In the genomic region with DNA sequence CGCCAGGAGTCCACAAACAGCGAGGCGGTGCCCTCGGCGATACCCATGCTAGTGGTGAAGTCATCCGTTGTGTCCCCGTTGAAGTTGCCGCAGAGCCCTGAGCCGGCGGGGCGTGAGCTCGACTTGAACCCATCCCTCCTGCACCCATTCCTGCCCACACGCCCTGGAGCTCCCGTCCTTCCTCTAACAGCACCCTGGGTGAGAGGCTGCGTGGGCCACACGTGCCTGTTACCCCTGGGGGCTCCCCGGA, we compare ENCODE assay signal across 30 cellular contexts. TPM values are rescaled to one million over a fixed set of nuclear protein-coding genes. Genes with fewer than 3 reads are reported as not detected.
"Had no signal": no experiment of that assay in that cellular context is flagged by ENCODE, and none has a peak within 500 bp of the region (broad histone marks: within the 10 kb centered on the region; RNA-seq: fewer than 3 reads in every experiment).

No MANE protein-coding gene starts in this region.

- H3K27me3 Mint-ChIP-seq: activated CD4-positive, alpha-beta memory T cell treated with anti-CD3 and anti-CD28 coated beads, Interleukin-2, amount 10 ng/mL, durations not matched to agents 7 days and 5 days; activated CD4-positive, alpha-beta T cell treated with anti-CD3 and anti-CD28 coated beads, Interleukin-2, amount 10 ng/mL, durations not matched to agents 7 days and 5 days; activated naive CD4-positive, alpha-beta T cell treated with anti-CD3 and anti-CD28 coated beads, Interleukin-2, amount 50 U/mL, for 24 hours; activated naive CD8-positive, alpha-beta T cell treated with anti-CD3 and anti-CD28 coated beads for 36 hours; activated naive CD8-positive, alpha-beta T cell treated with anti-CD3 and anti-CD28 coated beads, Interleukin-2, amount 50 U/mL, for 24 hours; activated T-cell treated with anti-CD3 and anti-CD28 coated beads, Interleukin-2, amount 50 U/mL, for 24 hours had no signal

- H3K4me3 Mint-ChIP-seq: activated CD4-positive, alpha-beta memory T cell treated with anti-CD3 and anti-CD28 coated beads, Interleukin-2, amount 10 ng/mL, durations not matched to agents 7 days and 5 days; activated CD4-positive, alpha-beta T cell treated with anti-CD3 and anti-CD28 coated beads, Interleukin-2, amount 10 ng/mL, durations not matched to agents 7 days and 5 days; activated naive CD4-positive, alpha-beta T cell treated with anti-CD3 and anti-CD28 coated beads, Interleukin-2, amount 50 U/mL, for 24 hours; activated naive CD8-positive, alpha-beta T cell treated with anti-CD3 and anti-CD28 coated beads for 36 hours; activated naive CD8-positive, alpha-beta T cell treated with anti-CD3 and anti-CD28 coated beads, Interleukin-2, amount 50 U/mL, for 24 hours; activated T-cell treated with anti-CD3 and anti-CD28 coated beads, Interleukin-2, amount 50 U/mL, for 24 hours; activated T-cell treated with anti-CD3 and anti-CD28 coated beads, Interleukin-2, amount 50 U/mL, for 72 hours had no signal

- H3K27ac Mint-ChIP-seq: activated CD4-positive, alpha-beta memory T cell treated with anti-CD3 and anti-CD28 coated beads, Interleukin-2, amount 10 ng/mL, durations not matched to agents 7 days and 5 days; activated CD4-positive, alpha-beta T cell treated with anti-CD3 and anti-CD28 coated beads, Interleukin-2, amount 10 ng/mL, durations not matched to agents 7 days and 5 days; activated naive CD4-positive, alpha-beta T cell treated with anti-CD3 and anti-CD28 coated beads, Interleukin-2, amount 50 U/mL, for 24 hours; activated naive CD8-positive, alpha-beta T cell treated with anti-CD3 and anti-CD28 coated beads for 36 hours; activated naive CD8-positive, alpha-beta T cell treated with anti-CD3 and anti-CD28 coated beads, Interleukin-2, amount 50 U/mL, for 24 hours; activated T-cell treated with anti-CD3 and anti-CD28 coated beads, Interleukin-2, amount 50 U/mL, for 24 hours; activated T-cell treated with anti-CD3 and anti-CD28 coated beads, Interleukin-2, amount 50 U/mL, for 72 hours had no signal

- ATAC-seq: activated naive CD8-positive, alpha-beta T cell treated with anti-CD3 and anti-CD28 coated beads, Interleukin-2, amount 50 U/mL, for 24 hours; activated T-cell treated with anti-CD3 and anti-CD28 coated beads, Interleukin-2, amount 50 U/mL, for 72 hours; body of pancreas; foreskin keratinocyte; gastrocnemius medialis; heart left ventricle had no signal

- H3K36me3 Mint-ChIP-seq: activated naive CD4-positive, alpha-beta T cell treated with anti-CD3 and anti-CD28 coated beads, Interleukin-2, amount 50 U/mL, for 24 hours; activated naive CD8-positive, alpha-beta T cell treated with anti-CD3 and anti-CD28 coated beads for 36 hours had no signal

- H3K4me3 ChIP-seq: adrenal gland, body of pancreas, esophagus muscularis mucosa, gastrocnemius medialis, heart left ventricle had no signal

- DNase-seq: activated CD4-positive, alpha-beta memory T cell treated with anti-CD3 and anti-CD28 coated beads, Interleukin-2, amount 10 ng/mL, durations not matched to agents 7 days and 5 days; activated CD4-positive, alpha-beta T cell treated with anti-CD3 and anti-CD28 coated beads for 1 hour; activated CD4-positive, alpha-beta T cell treated with anti-CD3 and anti-CD28 coated beads for 4 hours; activated CD4-positive, alpha-beta T cell treated with anti-CD3 and anti-CD28 coated beads, Interleukin-2, amount 10 ng/mL, durations not matched to agents 7 days and 5 days; activated CD4-positive, alpha-beta T cell treated with anti-CD3 and anti-CD28 coated beads, Interleukin-2, amount 50 U/mL, for 4 hours; activated CD8-positive, alpha-beta memory T cell treated with anti-CD3 and anti-CD28 coated beads, Interleukin-2, amount 50 U/mL, for 48 hours; activated gamma-delta T cell; activated naive CD4-positive, alpha-beta T cell; activated naive CD8-positive, alpha-beta T cell treated with anti-CD3 and anti-CD28 coated beads for 36 hours; activated naive CD8-positive, alpha-beta T cell treated with anti-CD3 and anti-CD28 coated beads, Interleukin-2, amount 50 U/mL, for 24 hours; activated T-cell treated with anti-CD3 and anti-CD28 coated beads for 4 hours; activated T-cell treated with anti-CD3 and anti-CD28 coated beads, Interleukin-2, amount 50 U/mL, for 24 hours; activated T-cell treated with anti-CD3 and anti-CD28 coated beads, Interleukin-2, amount 50 U/mL, for 72 hours; adrenal gland; amygdala; aorta; body of pancreas; caudate nucleus; effector CD8-positive, alpha-beta T cell; erythroblast; foreskin keratinocyte; gastrocnemius medialis; glutamatergic neuron; heart left ventricle; T-helper 2 cell had no signal

- H3K9me3 Mint-ChIP-seq: activated naive CD4-positive, alpha-beta T cell treated with anti-CD3 and anti-CD28 coated beads, Interleukin-2, amount 50 U/mL, for 24 hours; activated naive CD8-positive, alpha-beta T cell treated with anti-CD3 and anti-CD28 coated beads for 36 hours; activated naive CD8-positive, alpha-beta T cell treated with anti-CD3 and anti-CD28 coated beads, Interleukin-2, amount 50 U/mL, for 24 hours; activated T-cell treated with anti-CD3 and anti-CD28 coated beads, Interleukin-2, amount 50 U/mL, for 24 hours had no signal

- H3K4me1 Mint-ChIP-seq: activated CD4-positive, alpha-beta memory T cell treated with anti-CD3 and anti-CD28 coated beads, Interleukin-2, amount 10 ng/mL, durations not matched to agents 7 days and 5 days; activated CD4-positive, alpha-beta T cell treated with anti-CD3 and anti-CD28 coated beads, Interleukin-2, amount 10 ng/mL, durations not matched to agents 7 days and 5 days; activated naive CD4-positive, alpha-beta T cell treated with anti-CD3 and anti-CD28 coated beads, Interleukin-2, amount 50 U/mL, for 24 hours; activated naive CD8-positive, alpha-beta T cell treated with anti-CD3 and anti-CD28 coated beads for 36 hours; activated naive CD8-positive, alpha-beta T cell treated with anti-CD3 and anti-CD28 coated beads, Interleukin-2, amount 50 U/mL, for 24 hours had no signal

RNA-seq across cellular contexts. Expression of a gene that starts 8.3 kb away (rescaled TPM):
- total RNA-seq: activated CD4-positive, alpha-beta memory T cell treated with anti-CD3 and anti-CD28 coated beads, Interleukin-2, amount 10 ng/mL, durations not matched to agents 7 days and 5 days; activated CD4-positive, alpha-beta T cell treated with anti-CD3 and anti-CD28 coated beads, Interleukin-2, amount 10 ng/mL, durations not matched to agents 7 days and 5 days; activated naive CD8-positive, alpha-beta T cell treated with anti-CD3 and anti-CD28 coated beads for 36 hours; activated T-cell treated with anti-CD3 and anti-CD28 coated beads, Interleukin-2, amount 50 U/mL, for 72 hours; aorta; chondrocyte; dermis microvascular lymphatic vessel endothelial cell; esophagus muscularis mucosa; foreskin keratinocyte; gastrocnemius medialis; heart left ventricle; T-helper 1 cell treated with Interleukin-12 subunit alpha and Interleukin-12 subunit beta and Interleukin-4 antibody, amounts not matched to agents 30 ng/mL and 1 ng/mL, for 36 hours had no signal

RNA-seq across cellular contexts. Expression of a gene that starts 46.5 kb away (rescaled TPM):
- total RNA-seq: activated CD4-positive, alpha-beta memory T cell treated with anti-CD3 and anti-CD28 coated beads, Interleukin-2, amount 10 ng/mL, durations not matched to agents 7 days and 5 days; activated CD4-positive, alpha-beta T cell treated with anti-CD3 and anti-CD28 coated beads, Interleukin-2, amount 10 ng/mL, durations not matched to agents 7 days and 5 days; activated naive CD8-positive, alpha-beta T cell treated with anti-CD3 and anti-CD28 coated beads for 36 hours; activated T-cell treated with anti-CD3 and anti-CD28 coated beads, Interleukin-2, amount 50 U/mL, for 72 hours; chondrocyte; dermis microvascular lymphatic vessel endothelial cell; foreskin keratinocyte; T-helper 1 cell treated with Interleukin-12 subunit alpha and Interleukin-12 subunit beta and Interleukin-4 antibody, amounts not matched to agents 30 ng/mL and 1 ng/mL, for 36 hours had no signal
